In the genomic region with DNA sequence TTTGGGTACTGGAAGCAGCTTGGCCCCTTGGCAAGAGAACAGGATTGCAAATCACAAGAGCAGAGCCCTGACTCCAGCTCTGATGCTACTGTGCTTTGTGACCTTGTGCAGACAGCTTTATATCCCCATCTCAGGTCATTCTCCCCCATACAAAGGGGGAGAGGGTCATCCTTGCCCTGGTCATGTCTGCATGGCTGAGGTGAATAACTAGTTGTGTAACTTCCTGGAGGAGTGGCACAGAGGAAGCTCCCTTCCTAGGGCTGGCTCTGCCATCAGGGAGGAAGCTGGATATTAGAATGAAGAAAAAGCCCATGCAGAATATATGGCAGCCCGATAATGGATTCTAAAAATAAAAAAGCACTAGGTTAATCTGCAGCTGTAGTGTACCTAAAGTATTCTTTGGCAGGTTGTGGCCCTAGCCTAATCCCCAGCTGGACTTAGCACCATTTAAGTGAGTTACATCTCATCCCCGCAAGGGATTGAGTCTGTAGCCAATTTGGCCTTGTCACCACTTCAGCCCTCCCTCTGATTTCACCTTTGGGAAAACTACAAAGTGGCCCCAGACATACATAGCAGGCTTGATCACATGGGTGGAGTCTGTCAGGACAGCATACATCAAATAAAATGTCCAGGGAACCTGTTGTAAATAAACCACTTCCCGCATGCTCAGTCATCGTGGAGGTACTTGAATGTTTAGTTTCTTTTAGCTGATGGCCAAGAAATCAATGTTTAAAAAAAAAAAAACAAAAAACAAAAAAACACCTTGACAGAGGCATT, we compare ENCODE assay signal across 9 cellular contexts.
DNase-seq lines count a peak whose midpoint lies in the region; ATAC-seq, FAIRE-seq and TF ChIP-seq lines count a peak whose summit lies in the region.
"Had no signal": no experiment of that assay in that cellular context is flagged by ENCODE, and none has a peak within 500 bp of the region (broad histone marks: within the 10 kb centered on the region; RNA-seq: fewer than 3 reads in every experiment).

No MANE protein-coding gene starts in this region.

- no TSS peak for BruUV-seq in HCT116 (replicated peaks; lab: Mats Ljungman, UMichigan)

- TF ChIP-seq POLR2A in HCT116 (IDR thresholded peaks at IDR 0.05; ENCODE audit: borderline replicate concordance, extremely low read depth, insufficient read depth, insufficient read length): no peak

- TF ChIP-seq CTCF in HCT116 (IDR thresholded peaks at IDR 0.05 in 2 of 3, conservative IDR thresholded peaks at IDR 0.05 in 1 of 3; ENCODE audit: borderline replicate concordance in 1 of 3, insufficient read depth in 1 of 3, low read depth in 2 of 3, low read length in 2 of 3) (no peak), HFFc6 (IDR thresholded peaks at IDR 0.05) (no peak)

- POLR2A ChIA-PET in HCT116 (lab: Charles Lee): interaction anchor here (1.3 to 1.6 kb wide), 2 partner anchors 41 to 74 kb away, joined by 4 to 5 read pairs; no protein-coding TSS in a partner anchor

- no peak overlapping the region for H2AFZ ChIP-seq in HCT116 (ENCODE audit: low read depth, low read length, poor library complexity, severe bottlenecking)

- no peaks in the 10 kb centered on the region for H3K9me3 Mint-ChIP-seq in HFFc6

- RAD21 ChIA-PET in HCT116 (lab: Charles Lee; ENCODE audit: low non-redundant PET in 1 of 2, low total read pairs in 2 of 2, uncharacterized antibody in 2 of 2, unreplicated experiment in 2 of 2): no interaction called here

- peaks cover 28% of the 10 kb centered on the region for H3K36me3 Mint-ChIP-seq in HFFc6 (ENCODE audit: low read depth)

- H3K4me3 Mint-ChIP-seq in HFFc6: no peak overlapping the region

- no peaks in the 10 kb centered on the region for H4K20me1 ChIP-seq in HCT116 (ENCODE audit: insufficient read depth)

- no peak for TF ChIP-seq RAD21 in HCT116 (IDR thresholded peaks at IDR 0.05; ENCODE audit: low read depth)

- H3K4me1 ChIP-seq in HCT116 (ENCODE audit: control insufficient read depth in 1 of 2, insufficient read depth in 2 of 2, low read length in 2 of 2): peaks cover 62 to 84% of the 10 kb centered on the region in 2 experiments
- peaks cover 29 to 46% of the 10 kb centered on the region in 2 donors for H3K4me1 ChIP-seq in small intestine (ENCODE audit: control insufficient read depth in 2 of 2, insufficient read depth in 1 of 2, low read depth in 1 of 2, low read length in 1 of 2)

- FAIRE-seq in small intestine (lab: Jason Lieb, UNC): no peak

- peak overlapping the region; percentile 9 for H3K9ac ChIP-seq in HCT116 (ENCODE audit: low read length)

- H3K79me2 ChIP-seq in HCT116 (ENCODE audit: insufficient read depth, low read length): no peaks in the 10 kb centered on the region

- no peak overlapping the region for H3K4me3 ChIP-seq in HCT116 (replicated peaks in 1 of 2; ENCODE audit: low read depth in 1 of 2, low read length in 2 of 2)
- H3K4me3 ChIP-seq in small intestine (ENCODE audit: low read depth in 1 of 2, low read length in 2 of 2): no peak overlapping the region

- intact Hi-C loops in HCT116 (cut with micrococcal nuclease): loop anchor here (5.0 kb wide), 2 partner anchors 122 to 123 kb away; no protein-coding TSS in a partner anchor
- intact Hi-C loops in left ventricle myocardium superior (cut with micrococcal nuclease): no loop called here

- H3K27ac ChIP-seq in HCT116 (ENCODE audit: low read depth, low read length): peak overlapping the region; percentile 3; the same call in 1 of the 2 replicates
- peak overlapping the region; percentile 39 to 71 for H3K27ac ChIP-seq in small intestine (ENCODE audit: low read depth in 1 of 2, low read length in 1 of 2)

- no peaks in the 10 kb centered on the region for H3K27me3 Mint-ChIP-seq in HFFc6 (ENCODE audit: insufficient read depth)

- ATAC-seq in HCT116: no peak
- peak; percentile 53 for ATAC-seq in left ventricle myocardium superior
- ATAC-seq in HG03045 (IDR thresholded peaks at IDR 0.05; ENCODE audit: unreplicated experiment): no peak

- H3K27ac Mint-ChIP-seq in HFFc6: no peak overlapping the region

- H3K9me2 ChIP-seq in HCT116 (ENCODE audit: insufficient read depth): no peaks in the 10 kb centered on the region

- no peaks in the 10 kb centered on the region for H3K36me3 ChIP-seq in HCT116 (ENCODE audit: control insufficient read depth in 1 of 2, insufficient read depth in 2 of 2, low read length in 2 of 2)
- H3K36me3 ChIP-seq in small intestine (ENCODE audit: control insufficient read depth in 2 of 2, insufficient read depth in 2 of 2, low read length in 2 of 2): no peaks in the 10 kb centered on the region

- peaks cover 0 to 11% of the 10 kb centered on the region in 2 experiments; a peak in 1 of 4 replicates for H3K9me3 ChIP-seq in HCT116 (ENCODE audit: control insufficient read depth in 1 of 2, insufficient read depth in 1 of 2, low read depth in 1 of 2, low read length in 2 of 2)
- H3K9me3 ChIP-seq in small intestine (ENCODE audit: control insufficient read depth, low read depth): no peaks in the 10 kb centered on the region

- H3K4me2 ChIP-seq in HCT116 (ENCODE audit: low read length): peak overlapping the region; percentile 42

- CTCF ChIA-PET in HCT116 (lab: Charles Lee): interaction anchor here (1.0 kb wide), 1 partner anchor 18 kb away, joined by 4 read pairs; no protein-coding TSS in a partner anchor

- H3K27me3 ChIP-seq in HCT116 (ENCODE audit: insufficient read depth, low read length) (no peaks in the 10 kb centered on the region), small intestine (ENCODE audit: control insufficient read depth in 2 of 2, insufficient read depth in 2 of 2, low read length in 2 of 2) (no peaks in the 10 kb centered on the region)

- 47 to 53% (median 51%) methylated on average over 4 of the region's 4 CpGs for WGBS in small intestine, 3 donors

- DNase-seq in HCT116 (ENCODE audit: low read depth, low spot score): no peak
- peak; percentile 95 for DNase-seq in SW480 (ENCODE audit: low spot score)
- no peak for DNase-seq in left ventricle myocardium superior
- DNase-seq in small intestine: peak; percentile 64
- DNase-seq in NCI-H226: no peak
- no peak for DNase-seq in HFFc6
- DNase-seq in HuH-7 (ENCODE audit: low spot score): no peak
- DNase-seq: NCI-H1105 had no signal

- peaks cover 40% of the 10 kb centered on the region for H3K4me1 Mint-ChIP-seq in HFFc6 (ENCODE audit: low read depth)

TF ChIP-seq in HCT116, 20 proteins besides CTCF, POLR2A, EP300 and RAD21:
- TF ChIP-seq ZNF274 (IDR thresholded peaks at IDR 0.05; ENCODE audit: low read depth, low read length) (no peak), POLR2AphosphoS5 (IDR thresholded peaks at IDR 0.05; ENCODE audit: low read depth, low read length) (peak; percentile 29; the same call in 1 of the 2 replicates)

Comparison
In these comparisons a context has a peak if more than half of its experiments do, and no peak if none do; other contexts are left out.
1. DNase-seq: peak in SW480 (single experiment) and small intestine (single experiment); none in HCT116 (single experiment), left ventricle myocardium superior (single experiment), NCI-H226 (single experiment), HFFc6 (single experiment) and HuH-7 (single experiment).